In the genomic region with DNA sequence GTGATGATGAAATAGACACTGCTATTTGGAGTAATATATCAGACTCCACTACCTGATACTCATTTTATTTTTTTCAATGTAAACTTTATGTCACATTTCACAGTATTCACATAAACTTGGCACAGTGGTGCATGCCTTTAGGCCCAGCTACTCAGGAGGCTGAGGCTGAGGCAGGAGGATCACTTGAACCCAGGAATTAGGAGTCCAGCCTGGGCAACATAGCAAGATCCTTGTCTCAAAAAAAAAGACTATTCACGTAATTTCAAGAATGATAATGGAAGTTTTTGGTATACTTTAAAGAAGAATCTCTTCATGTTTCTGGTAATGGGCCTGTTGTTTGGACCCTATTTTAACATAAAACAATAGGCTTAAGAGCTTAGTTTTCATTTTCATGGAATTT, we compare ENCODE assay signal across 29 cellular contexts.
"Had no signal": no experiment of that assay in that cellular context is flagged by ENCODE, and none has a peak within 500 bp of the region (broad histone marks: within the 10 kb centered on the region; RNA-seq: fewer than 3 reads in every experiment).

No MANE protein-coding gene starts in this region.

- H3K4me3 ChIP-seq: colonic mucosa, coronary artery, dorsolateral prefrontal cortex, esophagus muscularis mucosa, esophagus squamous epithelium, gastrocnemius medialis, gastroesophageal sphincter, heart left ventricle, heart right ventricle had no signal

- H3K27ac Mint-ChIP-seq: dendritic cell treated with granulocyte-macrophage colony-stimulating factor and Interleukin-4, amounts not matched to agents 40 ng/mL and 50 ng/mL, for 4 days; effector memory CD8-positive, alpha-beta T cell; endodermal cell had no signal

- FAIRE-seq: colon, endometrium, endothelial cell of umbilical vein, frontal cortex had no signal

- H3K4me1 ChIP-seq: colonic mucosa, esophagus muscularis mucosa, esophagus squamous epithelium, foreskin keratinocyte, gastrocnemius medialis, gastroesophageal sphincter, heart left ventricle, heart right ventricle had no signal

- ATAC-seq: effector memory CD8-positive, alpha-beta T cell; esophagus mucosa; foreskin keratinocyte; gastrocnemius medialis; gastroesophageal sphincter; heart left ventricle; heart right ventricle had no signal

- H3K9me3 ChIP-seq: colonic mucosa, esophagus muscularis mucosa, esophagus squamous epithelium, gastrocnemius medialis, gastroesophageal sphincter, heart left ventricle, heart right ventricle had no signal

- H3K27ac ChIP-seq: colonic mucosa, coronary artery, dorsolateral prefrontal cortex, epithelial cell of prostate, esophagus muscularis mucosa, esophagus squamous epithelium, foreskin keratinocyte, gastrocnemius medialis, gastroesophageal sphincter, heart left ventricle, heart right ventricle had no signal

- H3K4me1 Mint-ChIP-seq: endodermal cell had no signal

- H3K27me3 ChIP-seq: colonic mucosa, dorsolateral prefrontal cortex, esophagus muscularis mucosa, esophagus squamous epithelium, foreskin keratinocyte, gastrocnemius medialis, gastroesophageal sphincter, heart left ventricle, heart right ventricle had no signal

- DNase-seq: colonic mucosa; cortex of kidney; dermis blood vessel endothelial cell; dorsolateral prefrontal cortex; effector CD4-positive, alpha-beta T cell; effector CD8-positive, alpha-beta T cell; effector memory CD4-positive, alpha-beta T cell; effector memory CD8-positive, alpha-beta T cell; endodermal cell; erythroblast; esophagus squamous epithelium; foreskin fibroblast; foreskin keratinocyte; foreskin melanocyte; gastrocnemius medialis; glutamatergic neuron; head of caudate nucleus; heart left ventricle; heart right ventricle had no signal

- H3K27me3 Mint-ChIP-seq: dendritic cell treated with granulocyte-macrophage colony-stimulating factor and Interleukin-4, amounts not matched to agents 40 ng/mL and 50 ng/mL, for 4 days; effector memory CD8-positive, alpha-beta T cell had no signal

- H3K4me3 Mint-ChIP-seq: dendritic cell treated with granulocyte-macrophage colony-stimulating factor and Interleukin-4, amounts not matched to agents 40 ng/mL and 50 ng/mL, for 4 days; effector memory CD8-positive, alpha-beta T cell; endodermal cell had no signal

- H3K9me3 Mint-ChIP-seq: dendritic cell treated with granulocyte-macrophage colony-stimulating factor and Interleukin-4, amounts not matched to agents 40 ng/mL and 50 ng/mL, for 4 days; effector memory CD8-positive, alpha-beta T cell; endodermal cell had no signal
